ENCODE assay signal across 10 cellular contexts in genomic region chr22:27867958-27868737, GRCh38. TPM values are rescaled to one million over a fixed set of nuclear protein-coding genes. Genes with fewer than 3 reads are reported as not detected.
DNase-seq lines count a peak whose midpoint lies in the region; ATAC-seq and TF ChIP-seq lines count a peak whose summit lies in the region.
"Had no signal": no experiment of that assay in that cellular context is flagged by ENCODE, and none has a peak within 500 bp of the region (broad histone marks: within the 10 kb centered on the region; RNA-seq: fewer than 3 reads in every experiment).

No MANE protein-coding gene starts in this region.

- intact Hi-C loops in lower lobe of right lung (cut with DNase I): no loop called here

- H3K27me3 ChIP-seq in brain microvascular endothelial cell (replicated peaks) (no peaks in the 10 kb centered on the region), lower lobe of right lung (ENCODE audit: low read depth) (no peaks in the 10 kb centered on the region), thoracic aorta (replicated peaks; ENCODE audit: insufficient read depth) (no peaks in the 10 kb centered on the region)

- no peaks in the 10 kb centered on the region for H3K9me3 Mint-ChIP-seq in activated T-cell treated with anti-CD3 and anti-CD28 coated beads, Interleukin-2, amount 50 U/mL, for 24 hours

- H3K4me1 ChIP-seq in lower lobe of right lung (peaks cover 41% of the 10 kb centered on the region), thoracic aorta (ENCODE audit: control insufficient read depth in 1 of 2, low read depth in 2 of 2) (peaks cover 42 to 88% of the 10 kb centered on the region in 2 donors)

- H3K27me3 Mint-ChIP-seq in activated T-cell treated with anti-CD3 and anti-CD28 coated beads, Interleukin-2, amount 50 U/mL, for 24 hours: no peaks in the 10 kb centered on the region

- H3K36me3 Mint-ChIP-seq in activated T-cell treated with anti-CD3 and anti-CD28 coated beads, Interleukin-2, amount 50 U/mL, for 24 hours (ENCODE audit: low read depth): peaks cover 95% of the 10 kb centered on the region

- DNase-seq in activated T-cell treated with anti-CD3 and anti-CD28 coated beads, Interleukin-2, amount 50 U/mL, for 24 hours: no peak
- DNase-seq in activated T-cell treated with anti-CD3 and anti-CD28 coated beads for 4 hours (no peak), brain microvascular endothelial cell (no peak), lower lobe of right lung (no peak), thoracic aorta (ENCODE audit: low spot score) (no peak), SW480 (ENCODE audit: low spot score) (no peak), NCI-H128 (lab: John Stamatoyannopoulos, UW; ENCODE audit: unreplicated experiment) (no peak), H4 (ENCODE audit: low spot score) (no peak)
- DNase-seq: AML-193, NCI-H510A had no signal

- peaks cover 44% of the 10 kb centered on the region for H3K4me1 Mint-ChIP-seq in activated T-cell treated with anti-CD3 and anti-CD28 coated beads, Interleukin-2, amount 50 U/mL, for 24 hours (ENCODE audit: low read depth)

- peaks cover 20% of the 10 kb centered on the region for H3K36me3 ChIP-seq in brain microvascular endothelial cell (replicated peaks)
- peaks cover 32% of the 10 kb centered on the region for H3K36me3 ChIP-seq in lower lobe of right lung
- H3K36me3 ChIP-seq in thoracic aorta: peaks cover 5% of the 10 kb centered on the region

- peak overlapping the region; percentile 21 for H3K27ac ChIP-seq in brain microvascular endothelial cell
- peak overlapping the region; percentile 27 for H3K27ac ChIP-seq in lower lobe of right lung
- H3K27ac ChIP-seq in thoracic aorta: peak overlapping the region; percentile 76 to 81

- H3K4me3 Mint-ChIP-seq in activated T-cell treated with anti-CD3 and anti-CD28 coated beads, Interleukin-2, amount 50 U/mL, for 24 hours: no peak overlapping the region

- ATAC-seq in lower lobe of right lung (peak in 1 of 2 donors; percentile 18), thoracic aorta (ENCODE audit: insufficient number of reproducible peaks, low FRiP score, low read depth) (no peak)

- peak overlapping the region; percentile 32 for H3K27ac Mint-ChIP-seq in activated T-cell treated with anti-CD3 and anti-CD28 coated beads, Interleukin-2, amount 50 U/mL, for 24 hours

- H3K4me3 ChIP-seq in brain microvascular endothelial cell (ENCODE audit: low read depth, low read length): no peak overlapping the region
- H3K4me3 ChIP-seq in lower lobe of right lung: no peak overlapping the region
- peak overlapping the region; percentile 49 for H3K4me3 ChIP-seq in thoracic aorta

- TF ChIP-seq CTCF in brain microvascular endothelial cell (IDR thresholded peaks at IDR 0.05; ENCODE audit: low read depth, low read length, missing control alignments) (no peak), lower lobe of right lung (IDR thresholded peaks at IDR 0.05) (no peak), thoracic aorta (IDR thresholded peaks at IDR 0.05) (no peak)

- in situ Hi-C loops in brain microvascular endothelial cell (cut with HindIII; ENCODE audit: low pct_ligation_motif_present, low sequenced_read_pairs): no loop called here

- no peaks in the 10 kb centered on the region for H3K9me3 ChIP-seq in lower lobe of right lung
- H3K9me3 ChIP-seq in thoracic aorta: no peaks in the 10 kb centered on the region

RNA-seq across cellular contexts. Expression of gene PITPNB, which starts 50.9 kb away (rescaled TPM):
- total RNA-seq in lower lobe of right lung (58.6 TPM), thoracic aorta (100 to 1,000 TPM in 1 of 2 donors, 10 to 100 TPM in 1; 42.2 to 111 TPM)
- total RNA-seq in H4 (2014; rRNA removed; shearing (Covaris generic)): 10.3 and 14.2 TPM in 2 replicates

Comparison
In these comparisons a context has a peak if more than half of its experiments do, and no peak if none do; other contexts are left out.
1. H3K27ac ChIP-seq: peak in every context shown above with its lines; median percentile 78 in thoracic aorta; 27 in lower lobe of right lung; 21 in brain microvascular endothelial cell.